In genomic region chr6:43772571-43773049, GRCh38 we compare ENCODE assay signal across 8 cellular contexts. TPM values are rescaled to one million over a fixed set of nuclear protein-coding genes. Genes with fewer than 3 reads are reported as not detected.
DNase-seq lines count a peak whose midpoint lies in the region; ATAC-seq and TF ChIP-seq lines count a peak whose summit lies in the region.

No MANE protein-coding gene starts in this region.

- no peaks in the 10 kb centered on the region for H3K9me3 ChIP-seq in WERI-Rb-1 (ENCODE audit: severe bottlenecking)
- no peaks in the 10 kb centered on the region for H3K9me3 ChIP-seq in ovary

- peak overlapping the region; percentile 0; the same call in 1 of the 2 replicates for H3K27ac ChIP-seq in WERI-Rb-1
- H3K27ac ChIP-seq in ovary = no peak overlapping the region

- H3K36me3 Mint-ChIP-seq in activated CD4-positive, alpha-beta T cell treated with anti-CD3 and anti-CD28 coated beads for 36 hours (ENCODE audit: low read depth) = peaks cover 39% of the 10 kb centered on the region

- WGBS in ovary, 3 donors = 22 to 55% (median 32%) methylated on average over 7 of the region's 7 CpGs

- H3K4me3 Mint-ChIP-seq in activated CD4-positive, alpha-beta T cell treated with anti-CD3 and anti-CD28 coated beads for 36 hours = peak overlapping the region; percentile 96

- CTCF ChIA-PET in activated CD4-positive, alpha-beta T cell treated with anti-CD3 and anti-CD28 coated beads for 36 hours (lab: Charles Lee) = interaction anchor here (0.6 to 4.5 kb wide), 13 partner anchors 10 to 306 kb away, joined by 3 to 37 read pairs (median 3); no protein-coding TSS in a partner anchor

- H3K36me3 ChIP-seq in WERI-Rb-1 (peaks cover 3% of the 10 kb centered on the region), ovary (no peaks in the 10 kb centered on the region)

- intact Hi-C loops in activated CD4-positive, alpha-beta T cell treated with anti-CD3 and anti-CD28 coated beads for 36 hours (cut with DNase I, micrococcal nuclease) = loop anchor here (1.0 to 10.0 kb wide), 7 partner anchors 105 to 542 kb away; partner anchors contain the start of genes AARS2 (in 1 of the 2), HSP90AB1 (in 1 of the 2), POLR1C (in 1 of the 2) and TJAP1 (in 1 of the 2)
- intact Hi-C loops in ovary (cut with DNase I) = loop anchor here in 2 of 4 donors (5.0 kb wide), 1 partner anchor 105 kb away; no protein-coding TSS in a partner anchor

- no peak for TF ChIP-seq EP300 in ovary (IDR thresholded peaks at IDR 0.05)

- peaks cover 4% of the 10 kb centered on the region for H3K27me3 Mint-ChIP-seq in activated CD4-positive, alpha-beta T cell treated with anti-CD3 and anti-CD28 coated beads for 36 hours

- 0 out of 2 replicates have a peak, but pooled peaks have one; percentile 9 for TF ChIP-seq CTCF in WERI-Rb-1 (IDR thresholded peaks at IDR 0.05; ENCODE audit: low read depth, low read length)
- TF ChIP-seq CTCF in fibroblast of villous mesenchyme (IDR thresholded peaks at IDR 0.05; ENCODE audit: insufficient read depth, low read depth, low read length) = peak; percentile 16
- no peak for TF ChIP-seq CTCF in ovary (IDR thresholded peaks at IDR 0.05)
- TF ChIP-seq CTCF in GM20000 (IDR thresholded peaks at IDR 0.05; ENCODE audit: extremely low read depth, missing control alignments) = no peak

- H3K4me1 ChIP-seq in ovary (ENCODE audit: insufficient read depth) = peaks cover 19% of the 10 kb centered on the region

- no peak for ATAC-seq in activated CD4-positive, alpha-beta T cell treated with anti-CD3 and anti-CD28 coated beads for 36 hours
- ATAC-seq in GM18517 (IDR thresholded peaks at IDR 0.05; ENCODE audit: unreplicated experiment) (no peak), GM19467 (IDR thresholded peaks at IDR 0.05; ENCODE audit: unreplicated experiment) (no peak)

- no peak for TF ChIP-seq POLR2A in ovary (IDR thresholded peaks at IDR 0.05)

- H3K4me3 ChIP-seq in WERI-Rb-1 (ENCODE audit: low read depth, low read length) (peak overlapping the region; percentile 83), fibroblast of villous mesenchyme (ENCODE audit: low read depth, low read length) (peak overlapping the region; percentile 95), ovary (peak overlapping the region; percentile 78)

- DNase-seq in activated CD4-positive, alpha-beta T cell treated with anti-CD3 and anti-CD28 coated beads for 36 hours = peak; percentile 27
- DNase-seq in activated CD4-positive, alpha-beta T cell treated with anti-CD3 and anti-CD28 coated beads, Interleukin-2, amount 50 U/mL, for 4 hours = no peak
- DNase-seq in WERI-Rb-1 (peak; percentile 49), fibroblast of villous mesenchyme (ENCODE audit: low read depth) (peak; percentile 47), ovary (peak in 2 of 5 donors; percentile 46 to 47), GM20000 (ENCODE audit: low spot score) (no peak)

- no peaks in the 10 kb centered on the region for H3K9me3 Mint-ChIP-seq in activated CD4-positive, alpha-beta T cell treated with anti-CD3 and anti-CD28 coated beads for 36 hours (ENCODE audit: low read depth)

- POLR2A ChIA-PET in activated CD4-positive, alpha-beta T cell treated with anti-CD3 and anti-CD28 coated beads for 36 hours (lab: Charles Lee) = interaction anchor here (1.0 kb wide), 1 partner anchor 48 kb away, joined by 5 read pairs; no protein-coding TSS in a partner anchor

- no peaks in the 10 kb centered on the region for H3K27me3 ChIP-seq in WERI-Rb-1 (ENCODE audit: insufficient read depth, low read depth, severe bottlenecking)
- no peaks in the 10 kb centered on the region for H3K27me3 ChIP-seq in ovary

- H3K4me1 Mint-ChIP-seq in activated CD4-positive, alpha-beta T cell treated with anti-CD3 and anti-CD28 coated beads for 36 hours = peaks cover 27% of the 10 kb centered on the region

- H3K27ac Mint-ChIP-seq in activated CD4-positive, alpha-beta T cell treated with anti-CD3 and anti-CD28 coated beads for 36 hours = peak overlapping the region; percentile 88

RNA-seq across cellular contexts. Expression of gene VEGFA, which starts 2.6 kb away (rescaled TPM):
- total RNA-seq in activated CD4-positive, alpha-beta T cell treated with anti-CD3 and anti-CD28 coated beads for 36 hours = 10 to 100 TPM; 64.6 to 72.8 TPM
- 84.2 and 132 TPM in 2 replicates for total RNA-seq in fibroblast of villous mesenchyme
- total RNA-seq in ovary = 100 to 1,000 TPM in 1 of 7 donors, 10 to 100 TPM in 6; 19.2 to 123 (median 45.2) TPM
- polyA plus RNA-seq in ovary = 10 to 100 TPM; 20.8 to 44.7 TPM

Comparison
In these comparisons a context has a peak if more than half of its experiments do, and no peak if none do; other contexts are left out.
1. DNase-seq: peak in activated CD4-positive, alpha-beta T cell treated with anti-CD3 and anti-CD28 coated beads for 36 hours (single experiment), WERI-Rb-1 (single experiment) and fibroblast of villous mesenchyme (single experiment); none in activated CD4-positive, alpha-beta T cell treated with anti-CD3 and anti-CD28 coated beads, Interleukin-2, amount 50 U/mL, for 4 hours (0 of 2) and GM20000 (single experiment).
2. CTCF ChIP-seq: peak in WERI-Rb-1 (single experiment) and fibroblast of villous mesenchyme (single experiment); none in ovary (0 of 3) and GM20000 (single experiment).
3. Peak in every context shown above with its lines, with median percentiles within 50 percentile points of each other: H3K4me3 ChIP-seq.